1 cellular context compared by ENCODE assay signal in genomic region chr3:120095226-120096165, GRCh38.
TF ChIP-seq lines count a peak whose summit lies in the region.

No MANE protein-coding gene starts in this region.

TF ChIP-seq in HepG2, 621 proteins besides CTCF, POLR2A, EP300 and RAD21 (continued from another document):
- TF ChIP-seq NFE2 (CRISPR knock-in tag; IDR thresholded peaks at IDR 0.05), result no peak
- TF ChIP-seq MATR3 (CRISPR knock-in tag; IDR thresholded peaks at IDR 0.05), result no peak
- peak; percentile 41; the same call in 1 of the 2 replicates for TF ChIP-seq GATAD2A (CRISPR knock-in tag; IDR thresholded peaks at IDR 0.05)
- no peak for TF ChIP-seq MAF1 (CRISPR knock-in tag; IDR thresholded peaks at IDR 0.05; ENCODE audit: borderline replicate concordance)
- TF ChIP-seq TFAP4 (IDR thresholded peaks at IDR 0.05; ENCODE audit: borderline replicate concordance, low read depth), result peak; percentile 26; the same call in 1 of the 2 replicates
- TF ChIP-seq, protein P1, sequence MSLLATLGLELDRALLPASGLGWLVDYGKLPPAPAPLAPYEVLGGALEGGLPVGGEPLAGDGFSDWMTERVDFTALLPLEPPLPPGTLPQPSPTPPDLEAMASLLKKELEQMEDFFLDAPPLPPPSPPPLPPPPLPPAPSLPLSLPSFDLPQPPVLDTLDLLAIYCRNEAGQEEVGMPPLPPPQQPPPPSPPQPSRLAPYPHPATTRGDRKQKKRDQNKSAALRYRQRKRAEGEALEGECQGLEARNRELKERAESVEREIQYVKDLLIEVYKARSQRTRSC (CRISPR knock-in tag; IDR thresholded peaks at IDR 0.05; ENCODE audit: low read depth), result peak; percentile 81; the same call in 1 of the 2 replicates
- peak; percentile 62; the same call in 1 of the 2 replicates for TF ChIP-seq ZBTB4 (CRISPR knock-in tag; IDR thresholded peaks at IDR 0.05; ENCODE audit: borderline replicate concordance)
- TF ChIP-seq REPIN1 (CRISPR knock-in tag; IDR thresholded peaks at IDR 0.05; ENCODE audit: borderline replicate concordance, low read depth), result no peak
- no peak for TF ChIP-seq RBAK (CRISPR knock-in tag; IDR thresholded peaks at IDR 0.05)
- TF ChIP-seq ETV5 (CRISPR knock-in tag; IDR thresholded peaks at IDR 0.05; ENCODE audit: borderline replicate concordance), result peak; percentile 78; the same call in 1 of the 2 replicates
- TF ChIP-seq ZC3H13 (CRISPR knock-in tag; IDR thresholded peaks at IDR 0.05), result peak; percentile 94
- TF ChIP-seq CBFB (CRISPR knock-in tag; IDR thresholded peaks at IDR 0.05), result no peak
- TF ChIP-seq, protein P2, sequence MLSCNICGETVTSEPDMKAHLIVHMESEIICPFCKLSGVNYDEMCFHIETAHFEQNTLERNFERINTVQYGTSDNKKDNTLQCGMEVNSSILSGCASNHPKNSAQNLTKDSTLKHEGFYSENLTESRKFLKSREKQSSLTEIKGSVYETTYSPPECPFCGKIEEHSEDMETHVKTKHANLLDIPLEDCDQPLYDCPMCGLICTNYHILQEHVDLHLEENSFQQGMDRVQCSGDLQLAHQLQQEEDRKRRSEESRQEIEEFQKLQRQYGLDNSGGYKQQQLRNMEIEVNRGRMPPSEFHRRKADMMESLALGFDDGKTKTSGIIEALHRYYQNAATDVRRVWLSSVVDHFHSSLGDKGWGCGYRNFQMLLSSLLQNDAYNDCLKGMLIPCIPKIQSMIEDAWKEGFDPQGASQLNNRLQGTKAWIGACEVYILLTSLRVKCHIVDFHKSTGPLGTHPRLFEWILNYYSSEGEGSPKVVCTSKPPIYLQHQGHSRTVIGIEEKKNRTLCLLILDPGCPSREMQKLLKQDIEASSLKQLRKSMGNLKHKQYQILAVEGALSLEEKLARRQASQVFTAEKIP (CRISPR knock-in tag; IDR thresholded peaks at IDR 0.05; ENCODE audit: borderline replicate concordance), result no peak
- TF ChIP-seq, protein P3, sequence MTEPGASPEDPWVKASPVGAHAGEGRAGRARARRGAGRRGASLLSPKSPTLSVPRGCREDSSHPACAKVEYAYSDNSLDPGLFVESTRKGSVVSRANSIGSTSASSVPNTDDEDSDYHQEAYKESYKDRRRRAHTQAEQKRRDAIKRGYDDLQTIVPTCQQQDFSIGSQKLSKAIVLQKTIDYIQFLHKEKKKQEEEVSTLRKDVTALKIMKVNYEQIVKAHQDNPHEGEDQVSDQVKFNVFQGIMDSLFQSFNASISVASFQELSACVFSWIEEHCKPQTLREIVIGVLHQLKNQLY (CRISPR knock-in tag; IDR thresholded peaks at IDR 0.05), result no peak
- TF ChIP-seq ZNF207 (IDR thresholded peaks at IDR 0.05; ENCODE audit: borderline replicate concordance), result no peak
- peak; percentile 99 for TF ChIP-seq RBFOX2 (IDR thresholded peaks at IDR 0.05; ENCODE audit: low read depth, low read length)
- TF ChIP-seq CHD4 (IDR thresholded peaks at IDR 0.05; ENCODE audit: borderline replicate concordance, low read length), result no peak
- no peak for TF ChIP-seq ZNF292 (CRISPR knock-in tag; IDR thresholded peaks at IDR 0.05; ENCODE audit: borderline replicate concordance, low read depth)
- TF ChIP-seq ZNF598 (CRISPR knock-in tag; IDR thresholded peaks at IDR 0.05; ENCODE audit: borderline replicate concordance), result peak; percentile 63; the same call in 1 of the 2 replicates
- TF ChIP-seq KAT7 (CRISPR knock-in tag; IDR thresholded peaks at IDR 0.05; ENCODE audit: borderline replicate concordance), result peak; percentile 37; the same call in 1 of the 2 replicates
- no peak; the same call in 1 of the 2 replicates for TF ChIP-seq ZNF251 (CRISPR knock-in tag; IDR thresholded peaks at IDR 0.05)
- no peak for TF ChIP-seq AGO1 (IDR thresholded peaks at IDR 0.05; ENCODE audit: low read depth, low read length, poor library complexity, severe bottlenecking)
- 0 out of 2 replicates have a peak, but pooled peaks have one; percentile 19 for TF ChIP-seq ZNF296 (CRISPR knock-in tag; conservative IDR thresholded peaks at IDR 0.05)
- TF ChIP-seq, protein P4, sequence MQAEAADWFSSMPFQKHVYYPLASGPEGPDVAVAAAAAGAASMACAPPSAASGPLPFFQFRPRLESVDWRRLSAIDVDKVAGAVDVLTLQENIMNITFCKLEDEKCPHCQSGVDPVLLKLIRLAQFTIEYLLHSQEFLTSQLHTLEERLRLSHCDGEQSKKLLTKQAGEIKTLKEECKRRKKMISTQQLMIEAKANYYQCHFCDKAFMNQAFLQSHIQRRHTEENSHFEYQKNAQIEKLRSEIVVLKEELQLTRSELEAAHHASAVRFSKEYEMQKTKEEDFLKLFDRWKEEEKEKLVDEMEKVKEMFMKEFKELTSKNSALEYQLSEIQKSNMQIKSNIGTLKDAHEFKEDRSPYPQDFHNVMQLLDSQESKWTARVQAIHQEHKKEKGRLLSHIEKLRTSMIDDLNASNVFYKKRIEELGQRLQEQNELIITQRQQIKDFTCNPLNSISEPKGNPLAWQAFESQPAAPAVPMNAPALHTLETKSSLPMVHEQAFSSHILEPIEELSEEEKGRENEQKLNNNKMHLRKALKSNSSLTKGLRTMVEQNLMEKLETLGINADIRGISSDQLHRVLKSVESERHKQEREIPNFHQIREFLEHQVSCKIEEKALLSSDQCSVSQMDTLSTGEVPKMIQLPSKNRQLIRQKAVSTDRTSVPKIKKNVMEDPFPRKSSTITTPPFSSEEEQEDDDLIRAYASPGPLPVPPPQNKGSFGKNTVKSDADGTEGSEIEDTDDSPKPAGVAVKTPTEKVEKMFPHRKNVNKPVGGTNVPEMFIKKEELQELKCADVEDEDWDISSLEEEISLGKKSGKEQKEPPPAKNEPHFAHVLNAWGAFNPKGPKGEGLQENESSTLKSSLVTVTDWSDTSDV (CRISPR knock-in tag; IDR thresholded peaks at IDR 0.05), result peak; percentile 83
- TF ChIP-seq E2F1 (CRISPR knock-in tag; IDR thresholded peaks at IDR 0.05), result 0 out of 2 replicates have a peak, but pooled peaks have one; percentile 46
- no peak for TF ChIP-seq ZNF432 (CRISPR knock-in tag; IDR thresholded peaks at IDR 0.05; ENCODE audit: borderline replicate concordance)
- TF ChIP-seq ZBTB7B (CRISPR knock-in tag; IDR thresholded peaks at IDR 0.05), result peak; percentile 62
- TF ChIP-seq MED1 (CRISPR knock-in tag; IDR thresholded peaks at IDR 0.05), result no peak; the same call in none of the 2 replicates
- TF ChIP-seq ZNF891 (CRISPR knock-in tag; IDR thresholded peaks at IDR 0.05), result peak; percentile 52
- peak; percentile 46; the same call in 1 of the 2 replicates for TF ChIP-seq TOPORS (CRISPR knock-in tag; IDR thresholded peaks at IDR 0.05)
- no peak for TF ChIP-seq ZMYM2 (CRISPR knock-in tag; IDR thresholded peaks at IDR 0.05)
- TF ChIP-seq, protein P5, sequence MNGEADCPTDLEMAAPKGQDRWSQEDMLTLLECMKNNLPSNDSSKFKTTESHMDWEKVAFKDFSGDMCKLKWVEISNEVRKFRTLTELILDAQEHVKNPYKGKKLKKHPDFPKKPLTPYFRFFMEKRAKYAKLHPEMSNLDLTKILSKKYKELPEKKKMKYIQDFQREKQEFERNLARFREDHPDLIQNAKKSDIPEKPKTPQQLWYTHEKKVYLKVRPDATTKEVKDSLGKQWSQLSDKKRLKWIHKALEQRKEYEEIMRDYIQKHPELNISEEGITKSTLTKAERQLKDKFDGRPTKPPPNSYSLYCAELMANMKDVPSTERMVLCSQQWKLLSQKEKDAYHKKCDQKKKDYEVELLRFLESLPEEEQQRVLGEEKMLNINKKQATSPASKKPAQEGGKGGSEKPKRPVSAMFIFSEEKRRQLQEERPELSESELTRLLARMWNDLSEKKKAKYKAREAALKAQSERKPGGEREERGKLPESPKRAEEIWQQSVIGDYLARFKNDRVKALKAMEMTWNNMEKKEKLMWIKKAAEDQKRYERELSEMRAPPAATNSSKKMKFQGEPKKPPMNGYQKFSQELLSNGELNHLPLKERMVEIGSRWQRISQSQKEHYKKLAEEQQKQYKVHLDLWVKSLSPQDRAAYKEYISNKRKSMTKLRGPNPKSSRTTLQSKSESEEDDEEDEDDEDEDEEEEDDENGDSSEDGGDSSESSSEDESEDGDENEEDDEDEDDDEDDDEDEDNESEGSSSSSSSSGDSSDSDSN (CRISPR knock-in tag; IDR thresholded peaks at IDR 0.05), result peak; percentile 84
- TF ChIP-seq NR3C1 (CRISPR knock-in tag; IDR thresholded peaks at IDR 0.05), result no peak
- TF ChIP-seq FOSL1 (CRISPR knock-in tag; IDR thresholded peaks at IDR 0.05; ENCODE audit: borderline replicate concordance), result no peak
- no peak for TF ChIP-seq PHB2 (IDR thresholded peaks at IDR 0.05; ENCODE audit: partially characterized antibody)
- TF ChIP-seq SP2 (CRISPR knock-in tag; IDR thresholded peaks at IDR 0.05), result no peak; the same call in 1 of the 2 replicates
- peak; percentile 98 for TF ChIP-seq ZNF777 (CRISPR knock-in tag; IDR thresholded peaks at IDR 0.05)
TF ChIP-seq in HepG2: peak in this region for 321.
